9 cellular contexts compared by ENCODE assay signal in the genomic region with DNA sequence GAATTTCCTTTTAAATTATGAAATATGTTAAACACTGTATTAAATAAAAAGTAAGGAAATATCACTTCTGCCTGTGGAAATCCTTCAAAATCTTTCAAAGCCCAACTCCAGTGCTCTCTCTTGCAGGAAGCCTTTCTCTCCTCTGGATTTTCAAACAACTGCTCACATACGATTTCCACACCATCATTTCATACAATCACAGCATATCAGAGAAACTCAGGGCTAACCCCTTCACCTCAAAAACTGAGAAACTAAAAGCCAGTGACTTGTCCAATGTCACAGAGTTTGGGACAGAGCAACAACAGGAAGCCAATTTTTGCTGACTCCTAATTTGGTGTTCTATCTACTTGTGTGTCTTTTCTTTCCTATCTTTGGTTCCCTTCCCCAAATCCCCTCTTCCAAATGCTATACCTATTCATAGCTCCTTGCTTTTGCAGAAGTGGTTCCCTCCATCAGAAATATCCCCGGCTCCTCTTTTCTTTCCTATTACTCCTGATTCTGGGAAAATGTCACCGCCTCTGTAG. TPM values are rescaled to one million over a fixed set of nuclear protein-coding genes. Genes with fewer than 3 reads are reported as not detected.
"Had no signal": no experiment of that assay in that cellular context is flagged by ENCODE, and none has a peak within 500 bp of the region (broad histone marks: within the 10 kb centered on the region; RNA-seq: fewer than 3 reads in every experiment).

No MANE protein-coding gene starts in this region.

- H3K4me3 ChIP-seq: GM23338 had no signal

- FAIRE-seq: H1, H54 had no signal

- H3K27ac ChIP-seq: HL-60 had no signal

- H3K4me3 Mint-ChIP-seq: GM23338, H9, IgD-negative memory B cell had no signal

- H3K4me1 Mint-ChIP-seq: IgD-negative memory B cell had no signal

- DNase-seq: H9, HCEC 1CT, KG1 had no signal

- H3K9me3 Mint-ChIP-seq: GM23338, H9, IgD-negative memory B cell had no signal

- H3K4me2 ChIP-seq: GM23338 had no signal

- H3K27ac Mint-ChIP-seq: GM23338, H9, IgD-negative memory B cell had no signal

RNA-seq across cellular contexts. Expression of gene TAL1, which starts 12.4 kb away (rescaled TPM):
- total RNA-seq: GM23338, H9 had no signal
- polyA plus RNA-seq: GM23338 had no signal

RNA-seq across cellular contexts. Expression of gene PDZK1IP1, which starts 54.6 kb away (rescaled TPM):
- total RNA-seq: GM23338, H1, H9, HT1080 had no signal
- polyA plus RNA-seq: GM23338 had no signal
